1 cellular context compared by ENCODE assay signal in genomic region chr17:59761385-59762021, GRCh38.
TF ChIP-seq lines count a peak whose summit lies in the region.

No MANE protein-coding gene starts in this region.

TF ChIP-seq in SK-N-SH, 30 proteins besides CTCF, POLR2A, EP300 and RAD21 (continued from another document):
- peak; percentile 42; the same call in 1 of the 2 replicates for TF ChIP-seq PBX3 (IDR thresholded peaks at IDR 0.05)
